ENCODE assay signal across 15 cellular contexts in genomic region chr22:41360126-41360525, GRCh38. TPM values are rescaled to one million over a fixed set of nuclear protein-coding genes. Genes with fewer than 3 reads are reported as not detected.
DNase-seq lines count a peak whose midpoint lies in the region; ATAC-seq and TF ChIP-seq lines count a peak whose summit lies in the region.
"Had no signal": no experiment of that assay in that cellular context is flagged by ENCODE, and none has a peak within 500 bp of the region (broad histone marks: within the 10 kb centered on the region; RNA-seq: fewer than 3 reads in every experiment).

No MANE protein-coding gene starts in this region.

- TF ChIP-seq POLR2A in vagina (IDR thresholded peaks at IDR 0.05), result no peak

- H3K36me3 ChIP-seq in vagina, result peaks cover 0 to 38% of the 10 kb centered on the region in 2 donors
- peaks cover 42% of the 10 kb centered on the region for H3K36me3 ChIP-seq in MG63

- no peaks in the 10 kb centered on the region for H3K4me1 ChIP-seq in vagina
- H3K4me1 ChIP-seq: sigmoid colon had no signal

- H3K27me3 ChIP-seq in vagina, result no peaks in the 10 kb centered on the region
- no peaks in the 10 kb centered on the region for H3K27me3 ChIP-seq in MG63
- H3K27me3 ChIP-seq: sigmoid colon had no signal

- TF ChIP-seq CTCF in retinal pigment epithelial cell (conservative IDR thresholded peaks at IDR 0.05; ENCODE audit: low read depth, low read length) (no peak), vagina (IDR thresholded peaks at IDR 0.05) (no peak)

- H3K27ac ChIP-seq in vagina, result no peak overlapping the region
- H3K27ac ChIP-seq: sigmoid colon had no signal

- no peaks in the 10 kb centered on the region for H3K9me3 ChIP-seq in vagina
- no peaks in the 10 kb centered on the region for H3K9me3 ChIP-seq in MG63
- H3K9me3 ChIP-seq: sigmoid colon had no signal

- no peak overlapping the region for H3K4me3 ChIP-seq in retinal pigment epithelial cell (ENCODE audit: low read length)
- H3K4me3 ChIP-seq in vagina, result no peak overlapping the region
- no peak overlapping the region for H3K4me3 ChIP-seq in MG63
- H3K4me3 ChIP-seq: sigmoid colon had no signal

- intact Hi-C loops in vagina (cut with DNase I), result no loop called here

- no peak for ATAC-seq in GM19395 (IDR thresholded peaks at IDR 0.05; ENCODE audit: unreplicated experiment)
- ATAC-seq: activated CD8-positive, alpha-beta T cell treated with anti-CD3 and anti-CD28 coated beads for 36 hours had no signal

- DNase-seq in HuH-7.5 (ENCODE audit: low spot score) (peak; percentile 87), epidermal melanocyte (ENCODE audit: insufficient read length, low spot score) (peak; percentile 5), kidney tubule cell (ENCODE audit: low spot score) (peak; percentile 26), retinal pigment epithelial cell (ENCODE audit: low read depth) (peak; percentile 54), NCI-H1930 (lab: John Stamatoyannopoulos, UW) (no peak), vagina (ENCODE audit: extremely low spot score in 2 of 2) (no peak), MG63 (no peak)
- DNase-seq: activated CD8-positive, alpha-beta T cell treated with anti-CD3 and anti-CD28 coated beads for 36 hours; central memory CD4-positive, alpha-beta T cell; effector CD4-positive, alpha-beta T cell; GF-D8; NCI-H1105 treated with DMSO at 0.1 percent for 48 hours; sigmoid colon; stimulated activated CD4-positive, alpha-beta T cell treated with anti-CD3 and anti-CD28 coated beads, Interleukin-4, amount 100 ng/mL, for 1 hour had no signal

RNA-seq across cellular contexts. Expression of gene TEF, which starts 21.6 kb away (rescaled TPM):
- total RNA-seq in vagina, result 12.0 TPM
- total RNA-seq in MG63 (2014; rRNA removed; shearing (Covaris generic); ENCODE audit: low replicate concordance), result 6.1 and 6.4 TPM in 2 replicates

RNA-seq across cellular contexts. Expression of gene ZC3H7B, which starts 58.8 kb away (rescaled TPM):
- total RNA-seq in vagina, result 28.2 TPM
- 32.2 and 43.0 TPM in 2 replicates for total RNA-seq in MG63 (2014; rRNA removed; shearing (Covaris generic); ENCODE audit: low replicate concordance)

Comparison
In these comparisons a context has a peak if more than half of its experiments do, and no peak if none do; other contexts are left out.
1. DNase-seq: peak in HuH-7.5 (single experiment), epidermal melanocyte (single experiment), kidney tubule cell (single experiment) and retinal pigment epithelial cell (single experiment); none in NCI-H1930 (0 of 2), vagina (0 of 2) and MG63 (single experiment).